30 cellular contexts compared by ENCODE assay signal in the genomic region with DNA sequence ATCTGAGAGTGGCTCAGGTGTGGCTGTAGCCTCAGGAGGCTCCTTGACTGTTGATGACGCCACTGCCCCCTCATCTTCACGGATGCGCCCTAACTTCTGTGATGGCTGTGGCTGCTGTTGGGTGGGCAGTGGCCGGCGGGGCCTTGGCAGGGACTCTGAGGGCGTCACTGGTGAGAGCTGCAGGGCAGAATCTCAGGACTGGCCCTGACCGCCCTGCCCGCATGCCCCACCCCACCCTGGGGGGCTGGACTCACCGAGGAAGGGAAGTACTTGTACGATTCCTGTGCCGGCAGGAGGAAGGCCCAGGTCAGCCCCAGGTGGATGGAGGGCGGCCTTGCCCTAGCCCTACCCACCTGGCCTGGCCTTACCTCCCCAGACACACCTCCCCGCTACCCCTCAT. TPM values are rescaled to one million over a fixed set of nuclear protein-coding genes. Genes with fewer than 3 reads are reported as not detected.
DNase-seq lines count a peak whose midpoint lies in the region; ATAC-seq and TF ChIP-seq lines count a peak whose summit lies in the region.
"Had no signal": no experiment of that assay in that cellular context is flagged by ENCODE, and none has a peak within 500 bp of the region (broad histone marks: within the 10 kb centered on the region; RNA-seq: fewer than 3 reads in every experiment).

No MANE protein-coding gene starts in this region.

- H4K20me1 ChIP-seq in PC-9 (ENCODE audit: insufficient read depth) (no peaks in the 10 kb centered on the region), smooth muscle cell (ENCODE audit: low read depth) (no peaks in the 10 kb centered on the region)

- no TSS peak for BruUV-seq in PC-9 (replicated peaks; lab: Mats Ljungman, UMichigan)

- H3K27me3 Mint-ChIP-seq in stimulated activated naive CD8-positive, alpha-beta T cell treated with anti-CD3 and anti-CD28 coated beads, Interleukin-15, Interleukin-2, amounts not matched to agents 100 ng/mL and 50 ng/mL, for 24 hours, result no peaks in the 10 kb centered on the region
- peaks cover 19% of the 10 kb centered on the region for H3K27me3 Mint-ChIP-seq in brain
- no peaks in the 10 kb centered on the region for H3K27me3 Mint-ChIP-seq in natural killer cell (ENCODE audit: low read depth in 2 of 2)
- H3K27me3 Mint-ChIP-seq: stimulated activated memory B cell treated with anti-CD40 and anti-IgM and Interleukin-4, amounts not matched to agents 10 μg/mL and 1 μg/mL and 100 μg/mL, for 72 hours had no signal

- intact Hi-C loops in natural killer cell (cut with micrococcal nuclease), result loop anchor here (10.0 kb wide), 2 partner anchors 590 to 680 kb away; a partner anchor contains a TSS
- intact Hi-C loops in PC-9 (cut with micrococcal nuclease; ENCODE audit: unreplicated experiment), result no loop called here

- no peaks in the 10 kb centered on the region for H3K27me3 ChIP-seq in PC-9 (ENCODE audit: insufficient read depth, low read depth)
- H3K27me3 ChIP-seq in smooth muscle cell (ENCODE audit: low read depth), result no peaks in the 10 kb centered on the region
- H3K27me3 ChIP-seq: brain microvascular endothelial cell, neutrophil had no signal

- H3K4me3 ChIP-seq in PC-9 (no peak overlapping the region), smooth muscle cell (no peak overlapping the region)
- H3K4me3 ChIP-seq: prostate gland, SJSA1 had no signal

- DNase-seq in stimulated activated naive CD8-positive, alpha-beta T cell treated with anti-CD3 and anti-CD28 coated beads, Interleukin-15, Interleukin-2, amounts not matched to agents 100 U/mL and 50 U/mL, for 24 hours, result no peak
- no peak for DNase-seq in natural killer cell
- no peak for DNase-seq in PC-9
- DNase-seq in NAMALWA (ENCODE audit: low spot score), result no peak
- DNase-seq in smooth muscle cell (lab: John Stamatoyannopoulos, UW; ENCODE audit: unreplicated experiment), result no peak
- no peak for DNase-seq in T-helper 2 cell
- DNase-seq: ACHN; activated CD8-positive, alpha-beta memory T cell treated with anti-CD3 and anti-CD28 coated beads for 24 hours; brain microvascular endothelial cell; COR-L47; effector CD8-positive, alpha-beta T cell; erythroblast; foreskin fibroblast; GF-D8; HCEC 1CT; mammary epithelial cell; NCI-H1436; NCI-H2107; NCI-H748 treated with DMSO at 0.1 percent for 48 hours; stimulated activated CD4-positive, alpha-beta T cell treated with anti-CD3 and anti-CD28 coated beads, Interleukin-4, amount 100 ng/mL, for 4 hours; T-helper 1 cell had no signal

- TF ChIP-seq CTCF in brain (conservative IDR thresholded peaks at IDR 0.05) (no peak), natural killer cell (IDR thresholded peaks at IDR 0.05) (no peak), PC-9 (conservative IDR thresholded peaks at IDR 0.05) (no peak), smooth muscle cell (IDR thresholded peaks at IDR 0.05; ENCODE audit: borderline replicate concordance, insufficient read depth, poor library complexity, severe bottlenecking) (no peak)

- peaks cover 22% of the 10 kb centered on the region for H3K4me1 ChIP-seq in PC-9 (replicated peaks; ENCODE audit: insufficient read depth)
- peaks cover 9% of the 10 kb centered on the region for H3K4me1 ChIP-seq in smooth muscle cell (ENCODE audit: low read depth)

- H3K9ac ChIP-seq in smooth muscle cell (ENCODE audit: low read depth), result no peak overlapping the region
- H3K9ac ChIP-seq: KMS-11 had no signal

- H3K4me1 Mint-ChIP-seq in stimulated activated naive CD8-positive, alpha-beta T cell treated with anti-CD3 and anti-CD28 coated beads, Interleukin-15, Interleukin-2, amounts not matched to agents 100 ng/mL and 50 ng/mL, for 24 hours (ENCODE audit: low read depth), result peaks cover 38% of the 10 kb centered on the region
- H3K4me1 Mint-ChIP-seq in brain (peaks cover 35% of the 10 kb centered on the region), natural killer cell (peaks cover 37 to 74% of the 10 kb centered on the region in 2 donors)

- H3K27ac ChIP-seq in PC-9 (no peak overlapping the region), smooth muscle cell (ENCODE audit: low read depth) (no peak overlapping the region)
- H3K27ac ChIP-seq: brain microvascular endothelial cell, KMS-11, neutrophil, prostate gland, SJSA1 had no signal

- H2AFZ ChIP-seq in PC-9 (no peak overlapping the region), smooth muscle cell (ENCODE audit: low read depth) (no peak overlapping the region)

- peak overlapping the region; percentile 48 for H3K27ac Mint-ChIP-seq in stimulated activated naive CD8-positive, alpha-beta T cell treated with anti-CD3 and anti-CD28 coated beads, Interleukin-15, Interleukin-2, amounts not matched to agents 100 ng/mL and 50 ng/mL, for 24 hours
- H3K27ac Mint-ChIP-seq in brain (peak overlapping the region in 1 of 5 experiments; percentile 15), natural killer cell (peak overlapping the region; percentile 5 to 25)
- H3K27ac Mint-ChIP-seq: stimulated activated memory B cell treated with anti-CD40 and anti-IgM and Interleukin-4, amounts not matched to agents 10 μg/mL and 1 μg/mL and 100 μg/mL, for 72 hours had no signal

- no peak for ATAC-seq in stimulated activated naive CD8-positive, alpha-beta T cell treated with anti-CD3 and anti-CD28 coated beads, Interleukin-15, Interleukin-2, amounts not matched to agents 100 U/mL and 50 U/mL, for 24 hours
- ATAC-seq in natural killer cell, result no peak
- ATAC-seq: activated CD4-positive, CD25-positive, alpha-beta regulatory T cell treated with anti-CD3 and anti-CD28 coated beads, Interleukin-2, amount 50 U/mL, for 24 hours; sciatic nerve; stimulated activated memory B cell treated with anti-CD40 and anti-IgM and Interleukin-4, amounts not matched to agents 10 μg/mL and 1 μg/mL and 100 μg/mL, for 72 hours had no signal

- H3K9me3 ChIP-seq in PC-9 (ENCODE audit: insufficient read depth, low read depth), result no peaks in the 10 kb centered on the region
- H3K9me3 ChIP-seq in smooth muscle cell (replicated peaks; ENCODE audit: low read depth), result no peaks in the 10 kb centered on the region
- H3K9me3 ChIP-seq: neutrophil, prostate gland, SJSA1 had no signal

- no peaks in the 10 kb centered on the region for H3K9me3 Mint-ChIP-seq in stimulated activated naive CD8-positive, alpha-beta T cell treated with anti-CD3 and anti-CD28 coated beads, Interleukin-15, Interleukin-2, amounts not matched to agents 100 ng/mL and 50 ng/mL, for 24 hours
- H3K9me3 Mint-ChIP-seq in brain, result peaks cover 2 to 13% (median 6%) of the 10 kb centered on the region in 5 experiments
- no peaks in the 10 kb centered on the region for H3K9me3 Mint-ChIP-seq in natural killer cell

- H3K79me2 ChIP-seq in PC-9 (ENCODE audit: low read depth) (peaks cover 29% of the 10 kb centered on the region), smooth muscle cell (ENCODE audit: low read depth) (peaks cover 17% of the 10 kb centered on the region)

- H3K36me3 ChIP-seq in PC-9 (ENCODE audit: low read depth) (no peaks in the 10 kb centered on the region), smooth muscle cell (ENCODE audit: low read depth) (no peaks in the 10 kb centered on the region)

- no peaks in the 10 kb centered on the region for H3K9me2 ChIP-seq in PC-9 (ENCODE audit: insufficient read depth)

- H3K4me3 Mint-ChIP-seq in stimulated activated naive CD8-positive, alpha-beta T cell treated with anti-CD3 and anti-CD28 coated beads, Interleukin-15, Interleukin-2, amounts not matched to agents 100 ng/mL and 50 ng/mL, for 24 hours, result no peak overlapping the region
- peak overlapping the region in 3 of 5 experiments; percentile 14 to 97 (median 34) for H3K4me3 Mint-ChIP-seq in brain
- H3K4me3 Mint-ChIP-seq in natural killer cell, result peak overlapping the region; percentile 1
- H3K4me3 Mint-ChIP-seq: stimulated activated memory B cell treated with anti-CD40 and anti-IgM and Interleukin-4, amounts not matched to agents 10 μg/mL and 1 μg/mL and 100 μg/mL, for 72 hours had no signal

- H3F3A ChIP-seq in PC-9 (ENCODE audit: insufficient read depth, low read depth) (peaks cover 8% of the 10 kb centered on the region), smooth muscle cell (ENCODE audit: low read depth) (no peaks in the 10 kb centered on the region)

- POLR2A ChIA-PET in PC-9 (lab: Charles Lee; ENCODE audit: unreplicated experiment), result no interaction called here

- peaks cover 55% of the 10 kb centered on the region for H3K36me3 Mint-ChIP-seq in stimulated activated naive CD8-positive, alpha-beta T cell treated with anti-CD3 and anti-CD28 coated beads, Interleukin-15, Interleukin-2, amounts not matched to agents 100 ng/mL and 50 ng/mL, for 24 hours (ENCODE audit: low read depth)
- H3K36me3 Mint-ChIP-seq in brain (peaks cover 51% of the 10 kb centered on the region), natural killer cell (no peaks in the 10 kb centered on the region)

- CTCF ChIA-PET in PC-9 (lab: Charles Lee), result no interaction called here

- 94% methylated on average over 13 of the region's 13 CpGs for WGBS in smooth muscle cell (ENCODE audit: low lambda C conversion rate)

- H3K4me2 ChIP-seq in PC-9, result no peak overlapping the region
- H3K4me2 ChIP-seq in smooth muscle cell, result no peak overlapping the region
- H3K4me2 ChIP-seq: KMS-11 had no signal

RNA-seq across cellular contexts. Expression of a gene that starts 2.4 kb away (rescaled TPM):
- polyA plus RNA-seq in brain (ENCODE audit: insufficient read depth, low read depth, low replicate concordance) (59.1 TPM), smooth muscle cell (39.6 and 70.1 TPM in 2 replicates)
- total RNA-seq in natural killer cell (100 to 1,000 TPM; 146 to 173 (median 153) TPM), PC-9 (2021) (48.2 and 54.7 TPM in 2 replicates), smooth muscle cell (15.4 and 20.6 TPM in 2 replicates)

RNA-seq across cellular contexts. Expression of a gene that starts 3.7 kb away (rescaled TPM):
- 50.2 TPM for polyA plus RNA-seq in brain (ENCODE audit: insufficient read depth, low read depth, low replicate concordance)
- 100 to 1,000 TPM; 106 to 113 (median 111) TPM for total RNA-seq in natural killer cell
- total RNA-seq in PC-9 (2021), result 43.2 and 43.5 TPM in 2 replicates
- 40.3 and 61.3 TPM in 2 replicates for total RNA-seq in smooth muscle cell
- 49.8 and 53.1 TPM in 2 replicates for polyA plus RNA-seq in smooth muscle cell

RNA-seq across cellular contexts. Expression of a gene that starts 18.8 kb away (rescaled TPM):
- polyA plus RNA-seq in brain (ENCODE audit: insufficient read depth, low read depth, low replicate concordance) (0.80 TPM), smooth muscle cell (0.41 and 1.1 TPM in 2 replicates)
- total RNA-seq in natural killer cell (under 1 TPM; 0.20 to 0.24 (median 0.20) TPM), PC-9 (2021) (1.9 and 2.1 TPM in 2 replicates), smooth muscle cell (0.36 and 0.99 TPM in 2 replicates)
